ENCODE assay signal across 21 cellular contexts in the genomic region with DNA sequence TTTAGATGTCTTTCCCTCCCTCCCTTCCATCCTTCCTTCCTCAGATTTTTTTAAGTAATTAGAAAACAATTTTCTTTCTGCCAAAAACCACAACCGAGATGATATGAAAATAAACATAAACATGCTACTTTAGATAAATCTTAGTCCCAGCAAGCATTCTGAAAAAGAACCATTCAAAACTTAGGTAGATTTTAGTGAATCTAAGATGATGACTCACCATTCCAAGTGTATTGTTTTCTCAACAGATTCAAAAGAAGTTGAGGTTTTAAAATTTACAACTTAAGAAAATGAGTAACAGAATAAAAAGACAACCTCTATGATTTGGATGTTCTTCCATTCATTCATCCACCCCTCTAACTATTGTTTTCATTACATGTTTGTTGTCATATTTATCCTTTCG.
"Had no signal": no experiment of that assay in that cellular context is flagged by ENCODE, and none has a peak within 500 bp of the region (broad histone marks: within the 10 kb centered on the region; RNA-seq: fewer than 3 reads in every experiment).

No MANE protein-coding gene starts in this region.

- H3K9me3 ChIP-seq: gastroesophageal sphincter, ovary, right lobe of liver, tibial artery, upper lobe of left lung, uterus had no signal

- H3K27ac ChIP-seq: gastroesophageal sphincter, neural progenitor cell, ovary, right lobe of liver, tibial artery, upper lobe of left lung, uterus had no signal

- H3K4me3 ChIP-seq: gastroesophageal sphincter, lung, neural progenitor cell, ovary, right lobe of liver, tibial artery, upper lobe of left lung, uterus had no signal

- H3K36me3 ChIP-seq: gastroesophageal sphincter, neural progenitor cell, ovary, right lobe of liver, tibial artery, upper lobe of left lung, uterus had no signal

- DNase-seq: erythroblast; glutamatergic neuron; left colon; left ventricle myocardium superior; mesenchymal stem cell; midbrain; nucleus accumbens; ovary; right lobe of liver; stimulated activated CD4-positive, alpha-beta T cell treated with anti-CD3 and anti-CD28 coated beads, Interleukin-4, amount 100 ng/mL, for 1 hour; stimulated activated CD8-positive, alpha-beta memory T cell treated with anti-CD3 and anti-CD28 coated beads, Interleukin-4, amount 100 ng/mL, for 48 hours; stimulated activated naive CD8-positive, alpha-beta T cell treated with anti-CD3 and anti-CD28 coated beads, Interleukin-15, Interleukin-2, amounts not matched to agents 100 U/mL and 50 U/mL, for 24 hours; tibial artery; upper lobe of left lung; uterus had no signal

- ATAC-seq: gastroesophageal sphincter; left colon; left ventricle myocardium superior; natural killer cell treated with Interleukin-12 subunit alpha and Interleukin-12 subunit beta and Interleukin-15 and Interleukin-18, amount 100 ng/mL, for 72 hours; right lobe of liver; stimulated activated effector memory CD8-positive, alpha-beta T cell treated with anti-CD3 and anti-CD28 coated beads, Interleukin-12 subunit alpha, Interleukin-12 subunit beta, amount 100 ng/mL, for 72 hours; stimulated activated naive CD8-positive, alpha-beta T cell treated with anti-CD3 and anti-CD28 coated beads, Interleukin-15, Interleukin-2, amounts not matched to agents 100 U/mL and 50 U/mL, for 24 hours had no signal

- FAIRE-seq: keratinocyte had no signal

- H3K4me1 ChIP-seq: tibial artery, upper lobe of left lung, uterus had no signal
